8 cellular contexts compared by ENCODE assay signal in genomic region chr17:8382052-8382879, GRCh38. TPM values are rescaled to one million over a fixed set of nuclear protein-coding genes. Genes with fewer than 3 reads are reported as not detected.
DNase-seq lines count a peak whose midpoint lies in the region; ATAC-seq and TF ChIP-seq lines count a peak whose summit lies in the region.

No MANE protein-coding gene starts in this region.

- H4K20me1 ChIP-seq in OCI-LY1 (ENCODE audit: insufficient read depth, low read length), result no peaks in the 10 kb centered on the region

- no peak overlapping the region for H2AFZ ChIP-seq in OCI-LY1 (ENCODE audit: low read length)

- peak overlapping the region; percentile 91 for H3K9ac ChIP-seq in OCI-LY1 (ENCODE audit: low read length)

- H3K4me2 ChIP-seq in OCI-LY1 (ENCODE audit: low read length), result peak overlapping the region; percentile 87

- no peaks in the 10 kb centered on the region for H3K9me3 ChIP-seq in OCI-LY1 (ENCODE audit: low read length)

- no peak for ATAC-seq in activated CD4-positive, CD25-positive, alpha-beta regulatory T cell treated with anti-CD3 and anti-CD28 coated beads, Interleukin-2, amount 50 U/mL, for 24 hours

- H3K4me3 Mint-ChIP-seq in osteocyte (ENCODE audit: unreplicated experiment), result peak overlapping the region; percentile 99

- H3K9me3 Mint-ChIP-seq in osteocyte (ENCODE audit: unreplicated experiment), result no peaks in the 10 kb centered on the region

- peaks cover 53% of the 10 kb centered on the region for H3K4me1 Mint-ChIP-seq in osteocyte (ENCODE audit: unreplicated experiment)

- peaks cover 54% of the 10 kb centered on the region for H3K36me3 ChIP-seq in OCI-LY1 (ENCODE audit: insufficient read depth, low read length)

- H3K36me3 Mint-ChIP-seq in osteocyte (ENCODE audit: unreplicated experiment), result peaks cover 39% of the 10 kb centered on the region

- H3K4me1 ChIP-seq in OCI-LY1 (ENCODE audit: insufficient read depth, low read length, severe bottlenecking), result peaks cover 46% of the 10 kb centered on the region

- H3K27me3 ChIP-seq in OCI-LY1 (ENCODE audit: insufficient read depth, low read length), result no peaks in the 10 kb centered on the region

- peak overlapping the region; percentile 65 for H3K27ac ChIP-seq in OCI-LY1 (ENCODE audit: low read depth, low read length, poor library complexity, severe bottlenecking)

- H3F3A ChIP-seq in OCI-LY1 (ENCODE audit: insufficient read depth, low read length), result peaks cover 13% of the 10 kb centered on the region

- peaks cover 19% of the 10 kb centered on the region for H3K79me2 ChIP-seq in OCI-LY1 (ENCODE audit: insufficient read depth, low read length)

- TF ChIP-seq CTCF in GM12873 (IDR thresholded peaks at IDR 0.05; ENCODE audit: insufficient read depth, low read depth, low read length, missing control alignments) (peak; percentile 26), OCI-LY1 (IDR thresholded peaks at IDR 0.05; ENCODE audit: low read length) (no peak), epithelial cell of esophagus (IDR thresholded peaks at IDR 0.05; ENCODE audit: insufficient read depth, low read depth, low read length, missing control alignments) (no peak), osteocyte (IDR thresholded peaks at IDR 0.05) (no peak), GM10266 (IDR thresholded peaks at IDR 0.05; ENCODE audit: control insufficient read depth, insufficient read depth, low read depth, missing control alignments) (no peak)

- H3K9me2 ChIP-seq in OCI-LY1 (ENCODE audit: low read depth, low read length), result no peaks in the 10 kb centered on the region

- H3K27me3 Mint-ChIP-seq in osteocyte (ENCODE audit: unreplicated experiment), result no peaks in the 10 kb centered on the region

- H3K27ac Mint-ChIP-seq in osteocyte (ENCODE audit: unreplicated experiment), result peak overlapping the region; percentile 98

- DNase-seq in epithelial cell of esophagus (ENCODE audit: low read depth), result no peak
- DNase-seq in osteocyte (ENCODE audit: extremely low spot score, unreplicated experiment), result no peak
- no peak for DNase-seq in ecto neural progenitor cell (ENCODE audit: low spot score)
- no peak for DNase-seq in hypothalamus (lab: John Stamatoyannopoulos, UW)
- no peak for DNase-seq in GM10266 (ENCODE audit: extremely low spot score)

- H3K4me3 ChIP-seq in OCI-LY1 (ENCODE audit: low read depth, low read length, poor library complexity, severe bottlenecking) (peak overlapping the region; percentile 89), epithelial cell of esophagus (ENCODE audit: low read length) (peak overlapping the region; percentile 98)

RNA-seq across cellular contexts. Expression of gene RPL26, which starts 0.7 kb away (rescaled TPM):
- 1,600 and 1,654 TPM in 2 replicates for total RNA-seq in osteocyte

RNA-seq across cellular contexts. Expression of gene RNF222, which starts 15.4 kb away (rescaled TPM):
- total RNA-seq in osteocyte, result not detected in 2 replicates

RNA-seq across cellular contexts. Expression of gene ODF4, which starts 42.6 kb away (rescaled TPM):
- not detected in 2 replicates for total RNA-seq in osteocyte

RNA-seq across cellular contexts. Expression of gene NDEL1, which starts 53.4 kb away (rescaled TPM):
- 68.2 and 74.2 TPM in 2 replicates for total RNA-seq in osteocyte
